In genomic region chr9:104078596-104078995, GRCh38 we compare ENCODE assay signal across 30 cellular contexts.
"Had no signal": no experiment of that assay in that cellular context is flagged by ENCODE, and none has a peak within 500 bp of the region (broad histone marks: within the 10 kb centered on the region; RNA-seq: fewer than 3 reads in every experiment).

No MANE protein-coding gene starts in this region.

- ATAC-seq: activated CD8-positive, alpha-beta memory T cell treated with anti-CD3 and anti-CD28 coated beads, Interleukin-2, amount 10 ng/mL, durations not matched to agents 7 days and 5 days; activated CD8-positive, alpha-beta T cell treated with anti-CD3 and anti-CD28 coated beads, Interleukin-2, amount 10 ng/mL, durations not matched to agents 7 days and 5 days; activated naive CD8-positive, alpha-beta T cell treated with anti-CD3 and anti-CD28 coated beads, Interleukin-2, amount 50 U/mL, for 24 hours; T-cell; T-helper 17 cell had no signal

- DNase-seq: activated B cell treated with CpG ODN at 0.5 μM for 24 hours; activated CD4-positive, alpha-beta memory T cell treated with anti-CD3 and anti-CD28 coated beads, Interleukin-2, amount 10 ng/mL, durations not matched to agents 7 days and 5 days; activated CD4-positive, alpha-beta T cell treated with anti-CD3 and anti-CD28 coated beads for 4 hours; activated CD4-positive, alpha-beta T cell treated with anti-CD3 and anti-CD28 coated beads, Interleukin-2, amount 10 ng/mL, durations not matched to agents 24 days and 14 days; activated CD4-positive, alpha-beta T cell treated with anti-CD3 and anti-CD28 coated beads, Interleukin-2, amount 50 U/mL, for 1 hour; activated CD4-positive, alpha-beta T cell treated with anti-CD3 and anti-CD28 coated beads, Interleukin-2, amount 50 U/mL, for 4 hours; activated CD4-positive, CD25-positive, alpha-beta regulatory T cell treated with anti-CD3 and anti-CD28 coated beads, Interleukin-2, amount 50 U/mL, for 72 hours; activated CD8-positive, alpha-beta memory T cell treated with anti-CD3 and anti-CD28 coated beads for 24 hours; activated CD8-positive, alpha-beta memory T cell treated with anti-CD3 and anti-CD28 coated beads, Interleukin-2, amount 10 ng/mL, durations not matched to agents 7 days and 5 days; activated CD8-positive, alpha-beta memory T cell treated with anti-CD3 and anti-CD28 coated beads, Interleukin-2, amount 50 U/mL, for 48 hours; activated CD8-positive, alpha-beta T cell treated with anti-CD3 and anti-CD28 coated beads, Interleukin-2, amount 10 ng/mL, durations not matched to agents 7 days and 5 days; activated effector memory CD4-positive, alpha-beta T cell treated with Interleukin-2 at 50 U/mL for 16 hours; activated gamma-delta T cell; activated naive CD4-positive, alpha-beta T cell treated with anti-CD3 and anti-CD28 coated beads, Interleukin-2, amount 10 ng/mL, durations not matched to agents 7 days and 5 days; activated naive CD4-positive, alpha-beta T cell treated with Interleukin-2 at 50 U/mL for 16 hours; activated naive CD8-positive, alpha-beta T cell treated with anti-CD3 and anti-CD28 coated beads, Interleukin-2, amount 10 ng/mL, durations not matched to agents 7 days and 5 days; activated naive CD8-positive, alpha-beta T cell treated with anti-CD3 and anti-CD28 coated beads, Interleukin-2, amount 50 U/mL, for 24 hours; activated T-cell treated with anti-CD3 and anti-CD28 coated beads, Interleukin-2, amount 50 U/mL, for 24 hours; activated T-cell treated with anti-CD3 and anti-CD28 coated beads, Interleukin-2, amount 50 U/mL, for 48 hours; amygdala; anterior cingulate cortex; caudate nucleus; cerebellar nuclear complex; T-cell; T-helper 17 cell had no signal

- FAIRE-seq: bronchial epithelial cell, TTC549 had no signal

- H3K36me3 ChIP-seq: ascending aorta, cardiac muscle cell had no signal

- H3K27ac ChIP-seq: ascending aorta, cardiac muscle cell, VCaP had no signal

- H3K27me3 ChIP-seq: ascending aorta, cardiac muscle cell had no signal

- H3K9me3 ChIP-seq: ascending aorta had no signal

- H3K4me3 ChIP-seq: ascending aorta, cardiac muscle cell had no signal
